ENCODE assay signal across 14 cellular contexts in the genomic region with DNA sequence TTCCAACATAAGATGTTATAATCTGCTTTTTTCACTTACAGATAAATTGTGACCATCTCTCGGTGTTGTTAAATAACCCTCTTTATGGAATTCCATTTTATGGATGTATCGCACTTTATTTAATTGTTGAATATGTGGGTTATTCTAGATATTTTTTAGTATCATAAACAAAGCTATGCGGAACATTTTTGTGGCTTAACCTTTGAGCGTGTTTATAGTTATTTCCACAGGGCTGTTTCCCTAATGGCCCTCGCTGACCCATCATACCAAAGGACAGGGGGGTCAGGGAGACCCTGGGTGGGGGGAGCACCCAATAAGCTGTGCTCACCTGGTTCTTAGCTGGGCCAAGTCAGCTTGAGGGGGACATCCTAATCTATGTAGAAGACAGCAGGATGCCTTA.
DNase-seq lines count a peak whose midpoint lies in the region; ATAC-seq and TF ChIP-seq lines count a peak whose summit lies in the region.
"Had no signal": no experiment of that assay in that cellular context is flagged by ENCODE, and none has a peak within 500 bp of the region (broad histone marks: within the 10 kb centered on the region; RNA-seq: fewer than 3 reads in every experiment).

No MANE protein-coding gene starts in this region.

- no peaks in the 10 kb centered on the region for H3K9me3 Mint-ChIP-seq in mesothelial cell of epicardium
- H3K9me3 Mint-ChIP-seq in activated CD4-positive, alpha-beta T cell treated with anti-CD3 and anti-CD28 coated beads for 36 hours (ENCODE audit: low read depth): no peaks in the 10 kb centered on the region
- H3K9me3 Mint-ChIP-seq: CD8-positive, alpha-beta memory T cell; HFFc6 had no signal

- H3K9me3 ChIP-seq in heart right ventricle: no peaks in the 10 kb centered on the region
- H3K9me3 ChIP-seq in sigmoid colon: no peaks in the 10 kb centered on the region
- no peaks in the 10 kb centered on the region for H3K9me3 ChIP-seq in upper lobe of right lung

- no peak for ATAC-seq in Right ventricle myocardium inferior
- no peak for ATAC-seq in heart right ventricle
- ATAC-seq in upper lobe of right lung: no peak
- no peak for ATAC-seq in activated CD4-positive, alpha-beta T cell treated with anti-CD3 and anti-CD28 coated beads for 36 hours

- no peak overlapping the region for H3K4me3 Mint-ChIP-seq in mesothelial cell of epicardium
- no peak overlapping the region for H3K4me3 Mint-ChIP-seq in activated CD4-positive, alpha-beta T cell treated with anti-CD3 and anti-CD28 coated beads for 36 hours
- H3K4me3 Mint-ChIP-seq: CD8-positive, alpha-beta memory T cell; HFFc6 had no signal

- H3K27me3 Mint-ChIP-seq in mesothelial cell of epicardium (ENCODE audit: low read depth): no peaks in the 10 kb centered on the region
- no peaks in the 10 kb centered on the region for H3K27me3 Mint-ChIP-seq in activated CD4-positive, alpha-beta T cell treated with anti-CD3 and anti-CD28 coated beads for 36 hours

- CTCF ChIA-PET in activated CD4-positive, alpha-beta T cell treated with anti-CD3 and anti-CD28 coated beads for 36 hours (lab: Charles Lee): interaction anchor here (1.5 kb wide), 1 partner anchor 29 kb away, joined by 4 read pairs; no protein-coding TSS in a partner anchor

- H3K36me3 ChIP-seq in heart right ventricle (no peaks in the 10 kb centered on the region), sigmoid colon (no peaks in the 10 kb centered on the region), upper lobe of right lung (no peaks in the 10 kb centered on the region)
- H3K36me3 ChIP-seq: BLaER1 had no signal

- no peak for TF ChIP-seq EP300 in sigmoid colon (IDR thresholded peaks at IDR 0.05)

- peak overlapping the region; percentile 91 for H3K27ac Mint-ChIP-seq in mesothelial cell of epicardium
- no peak overlapping the region for H3K27ac Mint-ChIP-seq in activated CD4-positive, alpha-beta T cell treated with anti-CD3 and anti-CD28 coated beads for 36 hours
- H3K27ac Mint-ChIP-seq: CD8-positive, alpha-beta memory T cell; HFFc6 had no signal

- H3K4me3 ChIP-seq in heart right ventricle (no peak overlapping the region), choroid plexus epithelial cell (ENCODE audit: low read depth, low read length) (no peak overlapping the region), sigmoid colon (no peak overlapping the region), upper lobe of right lung (no peak overlapping the region)
- H3K4me3 ChIP-seq: BLaER1 had no signal

- DNase-seq in Right ventricle myocardium inferior (ENCODE audit: missing footprints): peak; percentile 31
- no peak for DNase-seq in heart right ventricle
- DNase-seq in choroid plexus epithelial cell (ENCODE audit: low read depth): peak; percentile 51
- no peak for DNase-seq in mesothelial cell of epicardium (ENCODE audit: low spot score in 2 of 2, unreplicated experiment in 2 of 2)
- peak; percentile 10 for DNase-seq in sigmoid colon
- DNase-seq in upper lobe of right lung: no peak
- no peak for DNase-seq in activated CD4-positive, alpha-beta T cell treated with anti-CD3 and anti-CD28 coated beads for 48 hours
- no peak for DNase-seq in activated CD4-positive, alpha-beta T cell treated with anti-CD3 and anti-CD28 coated beads for 36 hours
- DNase-seq: 8988T; AML-193; CD8-positive, alpha-beta memory T cell; HCEC 1CT; HFFc6 had no signal

- no peak for TF ChIP-seq POLR2A in sigmoid colon (IDR thresholded peaks at IDR 0.05)

- H3K27me3 ChIP-seq in heart right ventricle (no peaks in the 10 kb centered on the region), sigmoid colon (no peaks in the 10 kb centered on the region), upper lobe of right lung (no peaks in the 10 kb centered on the region)
- H3K27me3 ChIP-seq: BLaER1 had no signal

- peaks cover 14% of the 10 kb centered on the region for H3K4me1 Mint-ChIP-seq in mesothelial cell of epicardium
- no peaks in the 10 kb centered on the region for H3K4me1 Mint-ChIP-seq in activated CD4-positive, alpha-beta T cell treated with anti-CD3 and anti-CD28 coated beads for 36 hours
- H3K4me1 Mint-ChIP-seq: CD8-positive, alpha-beta memory T cell had no signal

- no peak overlapping the region for H3K27ac ChIP-seq in heart right ventricle
- H3K27ac ChIP-seq in sigmoid colon: no peak overlapping the region
- H3K27ac ChIP-seq in upper lobe of right lung: no peak overlapping the region

- 93 to 94% methylated on average over 5 of the region's 5 CpGs for WGBS in heart right ventricle, 2 donors
- 82 to 85% methylated on average over 5 of the region's 5 CpGs for WGBS in sigmoid colon, 2 donors

- no peak for TF ChIP-seq CTCF in heart right ventricle (IDR thresholded peaks at IDR 0.05)
- no peak for TF ChIP-seq CTCF in choroid plexus epithelial cell (conservative IDR thresholded peaks at IDR 0.05; ENCODE audit: low read depth, low read length)
- TF ChIP-seq CTCF in mesothelial cell of epicardium (IDR thresholded peaks at IDR 0.05; ENCODE audit: unreplicated experiment): no peak
- TF ChIP-seq CTCF in sigmoid colon (IDR thresholded peaks at IDR 0.05): no peak
- TF ChIP-seq CTCF in upper lobe of right lung (IDR thresholded peaks at IDR 0.05): no peak

- H3K4me1 ChIP-seq in heart right ventricle (peaks cover 0 to 7% (median 0%) of the 10 kb centered on the region in 9 donors), sigmoid colon (no peaks in the 10 kb centered on the region), upper lobe of right lung (peaks cover 1% of the 10 kb centered on the region)

- POLR2A ChIA-PET in activated CD4-positive, alpha-beta T cell treated with anti-CD3 and anti-CD28 coated beads for 36 hours (lab: Charles Lee): no interaction called here

- intact Hi-C loops in Right ventricle myocardium inferior (cut with DNase I): no loop called here
- intact Hi-C loops in heart right ventricle (cut with DNase I): no loop called here
- intact Hi-C loops in sigmoid colon (cut with DNase I): no loop called here
- intact Hi-C loops in upper lobe of right lung (cut with DNase I): no loop called here
- intact Hi-C loops in activated CD4-positive, alpha-beta T cell treated with anti-CD3 and anti-CD28 coated beads for 36 hours (cut with DNase I, micrococcal nuclease): no loop called here

- no peaks in the 10 kb centered on the region for H3K36me3 Mint-ChIP-seq in mesothelial cell of epicardium
- H3K36me3 Mint-ChIP-seq in activated CD4-positive, alpha-beta T cell treated with anti-CD3 and anti-CD28 coated beads for 36 hours (ENCODE audit: low read depth): no peaks in the 10 kb centered on the region
- H3K36me3 Mint-ChIP-seq: CD8-positive, alpha-beta memory T cell had no signal

Comparison
In these comparisons a context has a peak if more than half of its experiments do, and no peak if none do; other contexts are left out.
1. DNase-seq: peak in Right ventricle myocardium inferior (single experiment), choroid plexus epithelial cell (single experiment) and sigmoid colon (single experiment); none in heart right ventricle (0 of 2), mesothelial cell of epicardium (0 of 2), upper lobe of right lung (single experiment), activated CD4-positive, alpha-beta T cell treated with anti-CD3 and anti-CD28 coated beads for 48 hours (single experiment) and activated CD4-positive, alpha-beta T cell treated with anti-CD3 and anti-CD28 coated beads for 36 hours (single experiment).